ENCODE assay signal across 19 cellular contexts in genomic region chr2:26818972-26819371, GRCh38. TPM values are rescaled to one million over a fixed set of nuclear protein-coding genes. Genes with fewer than 3 reads are reported as not detected.
"Had no signal": no experiment of that assay in that cellular context is flagged by ENCODE, and none has a peak within 500 bp of the region (broad histone marks: within the 10 kb centered on the region; RNA-seq: fewer than 3 reads in every experiment).

No MANE protein-coding gene starts in this region.

- FAIRE-seq: RCC 7860 had no signal

- H3K36me3 ChIP-seq: MG63 had no signal

- H3K4me3 ChIP-seq: MG63 had no signal

- H3K9me3 ChIP-seq: MG63 had no signal

- DNase-seq: KBM-7, MG63, NCI-H1092, NCI-H1105 treated with DMSO at 0.1 percent for 48 hours, NCI-H1417 treated with DMSO at 0.1 percent for 48 hours, NCI-H146, NCI-H1694 treated with DMSO at 0.1 percent for 48 hours, NCI-H1930, NCI-H2081, NCI-H2107, NCI-H2227 treated with DMSO at 0.1 percent for 48 hours, NCI-H524, NCI-H526 treated with DMSO at 0.1 percent for 48 hours, NCI-H748 treated with DMSO at 0.1 percent for 48 hours, Right ventricle myocardium superior, RPMI8226, SIG-M5 had no signal

RNA-seq across cellular contexts. Expression of gene DPYSL5, which starts 29.0 kb away (rescaled TPM):
- total RNA-seq: Right ventricle myocardium superior, SK-MEL-5 had no signal
